In genomic region chr2:203583696-203584095, GRCh38 we compare ENCODE assay signal across 8 cellular contexts. TPM values are rescaled to one million over a fixed set of nuclear protein-coding genes. Genes with fewer than 3 reads are reported as not detected.
DNase-seq lines count a peak whose midpoint lies in the region; ATAC-seq and TF ChIP-seq lines count a peak whose summit lies in the region.

No MANE protein-coding gene starts in this region.

- ATAC-seq in activated CD4-positive, CD25-positive, alpha-beta regulatory T cell treated with anti-CD3 and anti-CD28 coated beads, Interleukin-2, amount 50 U/mL, for 24 hours, result peak; percentile 10 to 16
- peak; percentile 50 for ATAC-seq in HG02885 (IDR thresholded peaks at IDR 0.05; ENCODE audit: poor library complexity, unreplicated experiment)
- peak; percentile 81 for ATAC-seq in SK-N-SH treated with all-trans-retinoic acid at 6 μM for 48 hours
- peak; percentile 17 for ATAC-seq in left colon

- intact Hi-C loops in left colon (cut with DNase I, micrococcal nuclease), result no loop called here

- DNase-seq in activated CD4-positive, CD25-positive, alpha-beta regulatory T cell (lab: John Stamatoyannopoulos, UW), result no peak
- DNase-seq in left colon (no peak), SIG-M5 treated with dmso at 0.1 percent for 504 hours (lab: John Stamatoyannopoulos, UW; ENCODE audit: unreplicated experiment) (no peak), OCI-M2 (lab: John Stamatoyannopoulos, UW; ENCODE audit: unreplicated experiment) (no peak), mesenteric fat pad (ENCODE audit: low spot score) (no peak)

TF ChIP-seq in SK-N-SH treated with all-trans-retinoic acid at 6 μM for 48 hours, 23 proteins besides CTCF, POLR2A, EP300 and RAD21:
- TF ChIP-seq ZNF70 (CRISPR knock-in tag; IDR thresholded peaks at IDR 0.05), result no peak

RNA-seq across cellular contexts. Expression of gene RAPH1, which starts 48.6 kb away (rescaled TPM):
- total RNA-seq in left colon (10 to 100 TPM; 47.4 to 55.1 TPM), mesenteric fat pad (79.6 TPM)

Comparison
In these comparisons a context has a peak if more than half of its experiments do, and no peak if none do; other contexts are left out.
1. ATAC-seq: peak in every context shown above with its lines; median percentile 81 in SK-N-SH treated with all-trans-retinoic acid at 6 μM for 48 hours; 50 in HG02885; 17 in left colon; 13 in activated CD4-positive, CD25-positive, alpha-beta regulatory T cell treated with anti-CD3 and anti-CD28 coated beads, Interleukin-2, amount 50 U/mL, for 24 hours.